In genomic region chr18:35322486-35323258, GRCh38 we compare ENCODE assay signal across 1 cellular context.
TF ChIP-seq lines count a peak whose summit lies in the region.

No MANE protein-coding gene starts in this region.

TF ChIP-seq in IMR-90, 13 proteins besides CTCF, POLR2A, EP300 and RAD21:
- no peak for TF ChIP-seq RCOR1 (IDR thresholded peaks at IDR 0.05; ENCODE audit: insufficient replicate concordance, low read length)
- TF ChIP-seq FOS (IDR thresholded peaks at IDR 0.05; ENCODE audit: low read depth, low read length): no peak
- no peak for TF ChIP-seq BHLHE40 (IDR thresholded peaks at IDR 0.05; ENCODE audit: low read depth, low read length)
- TF ChIP-seq RFX5 (IDR thresholded peaks at IDR 0.05; ENCODE audit: low read depth, low read length): no peak
